In genomic region chr7:130151591-130152269, GRCh38 we compare ENCODE assay signal across 1 cellular context.
TF ChIP-seq lines count a peak whose summit lies in the region.

No MANE protein-coding gene starts in this region.

TF ChIP-seq in GM12878, 131 proteins besides CTCF, POLR2A, EP300 and RAD21 (continued from another document):
- TF ChIP-seq ZBTB40 (IDR thresholded peaks at IDR 0.05; ENCODE audit: borderline replicate concordance) = no peak
- peak; percentile 55 to 73 for TF ChIP-seq IKZF2 (IDR thresholded peaks at IDR 0.05)
- peak; percentile 95; the same call in 1 of the 2 replicates for TF ChIP-seq PAX5 (IDR thresholded peaks at IDR 0.05; ENCODE audit: borderline replicate concordance, low read depth, low read length)
- peak; percentile 44; the same call in 1 of the 2 replicates for TF ChIP-seq ATF2 (IDR thresholded peaks at IDR 0.05; ENCODE audit: low read length)
- no peak for TF ChIP-seq FOS (IDR thresholded peaks at IDR 0.05; ENCODE audit: borderline replicate concordance, extremely low read depth, insufficient read length)
- TF ChIP-seq, protein P1, sequence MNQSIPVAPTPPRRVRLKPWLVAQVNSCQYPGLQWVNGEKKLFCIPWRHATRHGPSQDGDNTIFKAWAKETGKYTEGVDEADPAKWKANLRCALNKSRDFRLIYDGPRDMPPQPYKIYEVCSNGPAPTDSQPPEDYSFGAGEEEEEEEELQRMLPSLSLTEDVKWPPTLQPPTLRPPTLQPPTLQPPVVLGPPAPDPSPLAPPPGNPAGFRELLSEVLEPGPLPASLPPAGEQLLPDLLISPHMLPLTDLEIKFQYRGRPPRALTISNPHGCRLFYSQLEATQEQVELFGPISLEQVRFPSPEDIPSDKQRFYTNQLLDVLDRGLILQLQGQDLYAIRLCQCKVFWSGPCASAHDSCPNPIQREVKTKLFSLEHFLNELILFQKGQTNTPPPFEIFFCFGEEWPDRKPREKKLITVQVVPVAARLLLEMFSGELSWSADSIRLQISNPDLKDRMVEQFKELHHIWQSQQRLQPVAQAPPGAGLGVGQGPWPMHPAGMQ (IDR thresholded peaks at IDR 0.05; ENCODE audit: borderline replicate concordance) = peak; percentile 77
- TF ChIP-seq NR2F1 (conservative IDR thresholded peaks at IDR 0.05) = peak; percentile 52; the same call in 1 of the 2 replicates
- peak; percentile 79 for TF ChIP-seq NFIC (IDR thresholded peaks at IDR 0.05; ENCODE audit: low read depth, low read length)
- peak; percentile 69 for TF ChIP-seq MTA2 (IDR thresholded peaks at IDR 0.05; ENCODE audit: low read depth)
- TF ChIP-seq RBBP5 (conservative IDR thresholded peaks at IDR 0.05) = no peak
- TF ChIP-seq CBFB (IDR thresholded peaks at IDR 0.05; ENCODE audit: low read depth) = peak; percentile 97
- peak; percentile 38; the same call in 1 of the 2 replicates for TF ChIP-seq IKZF1 (conservative IDR thresholded peaks at IDR 0.05)
- TF ChIP-seq ATF7 (IDR thresholded peaks at IDR 0.05; ENCODE audit: low read depth) = peak; percentile 87
- no peak for TF ChIP-seq NKRF (conservative IDR thresholded peaks at IDR 0.05)
- TF ChIP-seq ZNF274 (IDR thresholded peaks at IDR 0.05; ENCODE audit: insufficient read depth, insufficient read length) = no peak
- TF ChIP-seq SMAD1 (IDR thresholded peaks at IDR 0.05; ENCODE audit: low read depth, partially characterized antibody) = no peak
- TF ChIP-seq ZBED1 (IDR thresholded peaks at IDR 0.05; ENCODE audit: borderline replicate concordance) = peak; percentile 40; the same call in 1 of the 2 replicates
- TF ChIP-seq RUNX3 (IDR thresholded peaks at IDR 0.05; ENCODE audit: low read length) = peak; percentile 97
- TF ChIP-seq NRF1 (conservative IDR thresholded peaks at IDR 0.05; ENCODE audit: low read depth, low read length) = no peak
- 0 out of 2 replicates have a peak, but pooled peaks have one; percentile 37 for TF ChIP-seq DPF2 (IDR thresholded peaks at IDR 0.05)
- peak; percentile 51; the same call in 1 of the 2 replicates for TF ChIP-seq NBN (IDR thresholded peaks at IDR 0.05)
- TF ChIP-seq CEBPB (IDR thresholded peaks at IDR 0.05; ENCODE audit: borderline replicate concordance in 1 of 2, low read depth in 2 of 2, low read length in 2 of 2) = 0 out of 4 replicates have a peak, but pooled peaks of 1 of the 2 experiments have one; percentile 55
- TF ChIP-seq TCF7 (IDR thresholded peaks at IDR 0.05; ENCODE audit: borderline replicate concordance) = peak; percentile 98
- TF ChIP-seq, protein P2, sequence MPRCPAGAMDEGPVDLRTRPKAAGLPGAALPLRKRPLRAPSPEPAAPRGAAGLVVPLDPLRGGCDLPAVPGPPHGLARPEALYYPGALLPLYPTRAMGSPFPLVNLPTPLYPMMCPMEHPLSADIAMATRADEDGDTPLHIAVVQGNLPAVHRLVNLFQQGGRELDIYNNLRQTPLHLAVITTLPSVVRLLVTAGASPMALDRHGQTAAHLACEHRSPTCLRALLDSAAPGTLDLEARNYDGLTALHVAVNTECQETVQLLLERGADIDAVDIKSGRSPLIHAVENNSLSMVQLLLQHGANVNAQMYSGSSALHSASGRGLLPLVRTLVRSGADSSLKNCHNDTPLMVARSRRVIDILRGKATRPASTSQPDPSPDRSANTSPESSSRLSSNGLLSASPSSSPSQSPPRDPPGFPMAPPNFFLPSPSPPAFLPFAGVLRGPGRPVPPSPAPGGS (IDR thresholded peaks at IDR 0.05; ENCODE audit: borderline replicate concordance, insufficient read depth, low read depth, low read length, poor library complexity, severe bottlenecking) = peak; percentile 51
- no peak for TF ChIP-seq ZNF217 (IDR thresholded peaks at IDR 0.05)
